Comparison of ENCODE assay signal across 10 cellular contexts in genomic region chr3:112407214-112407887, GRCh38.
DNase-seq lines count a peak whose midpoint lies in the region; ATAC-seq lines count a peak whose summit lies in the region.
"Had no signal": no experiment of that assay in that cellular context is flagged by ENCODE, and none has a peak within 500 bp of the region (broad histone marks: within the 10 kb centered on the region; RNA-seq: fewer than 3 reads in every experiment).

No MANE protein-coding gene starts in this region.

- H3K27me3 Mint-ChIP-seq in stimulated activated memory B cell treated with anti-CD40 and anti-IgM and Interleukin-4, amounts not matched to agents 10 μg/mL and 1 μg/mL and 100 μg/mL, for 72 hours, result no peaks in the 10 kb centered on the region

- ATAC-seq in GM19372 (IDR thresholded peaks at IDR 0.05; ENCODE audit: low read depth, unreplicated experiment), result peak; percentile 43
- ATAC-seq in HG03432 (IDR thresholded peaks at IDR 0.05; ENCODE audit: unreplicated experiment), result peak; percentile 67
- ATAC-seq in stimulated activated memory B cell treated with anti-CD40 and anti-IgM and Interleukin-4, amounts not matched to agents 10 μg/mL and 1 μg/mL and 100 μg/mL, for 72 hours, result peak; percentile 51

- H3K36me3 Mint-ChIP-seq in stimulated activated memory B cell treated with anti-CD40 and anti-IgM and Interleukin-4, amounts not matched to agents 10 μg/mL and 1 μg/mL and 100 μg/mL, for 72 hours, result no peaks in the 10 kb centered on the region

- H3K4me1 Mint-ChIP-seq in stimulated activated memory B cell treated with anti-CD40 and anti-IgM and Interleukin-4, amounts not matched to agents 10 μg/mL and 1 μg/mL and 100 μg/mL, for 72 hours, result peaks cover 28% of the 10 kb centered on the region

- no peaks in the 10 kb centered on the region for H3K9me3 Mint-ChIP-seq in stimulated activated memory B cell treated with anti-CD40 and anti-IgM and Interleukin-4, amounts not matched to agents 10 μg/mL and 1 μg/mL and 100 μg/mL, for 72 hours

- DNase-seq in epithelial cell of prostate (ENCODE audit: low read depth, low spot score) (no peak), NCI-H510A treated with DMSO at 0.1 percent for 48 hours (lab: John Stamatoyannopoulos, UW) (no peak), DMS153 treated with DMSO at 0.1 percent for 48 hours (lab: John Stamatoyannopoulos, UW; ENCODE audit: unreplicated experiment) (no peak)
- DNase-seq in activated CD4-positive, alpha-beta T cell treated with anti-CD3 and anti-CD28 coated beads for 1 hour, result no peak
- DNase-seq in activated CD4-positive, CD25-positive, alpha-beta regulatory T cell (lab: John Stamatoyannopoulos, UW), result no peak
- DNase-seq: NCI-H226; stimulated activated CD4-positive, alpha-beta T cell treated with anti-CD3 and anti-CD28 coated beads, Interleukin-4, amount 100 ng/mL, for 24 hours had no signal

- peak overlapping the region; percentile 93 for H3K27ac Mint-ChIP-seq in stimulated activated memory B cell treated with anti-CD40 and anti-IgM and Interleukin-4, amounts not matched to agents 10 μg/mL and 1 μg/mL and 100 μg/mL, for 72 hours

- peak overlapping the region; percentile 82 for H3K27ac ChIP-seq in epithelial cell of prostate

- H3K4me3 Mint-ChIP-seq in stimulated activated memory B cell treated with anti-CD40 and anti-IgM and Interleukin-4, amounts not matched to agents 10 μg/mL and 1 μg/mL and 100 μg/mL, for 72 hours, result peak overlapping the region; percentile 3
